ENCODE assay signal across 8 cellular contexts in genomic region chr17:76868176-76868668, GRCh38. TPM values are rescaled to one million over a fixed set of nuclear protein-coding genes. Genes with fewer than 3 reads are reported as not detected.
DNase-seq lines count a peak whose midpoint lies in the region; ATAC-seq, FAIRE-seq and TF ChIP-seq lines count a peak whose summit lies in the region.

Gene MGAT5B, plus strand, starts transcription at chr17:76868404. Its CDS starts 626 bp downstream, at chr17:76869030.

- intact Hi-C loops in ovary (cut with DNase I) = loop anchor here (5.0 to 10.0 kb wide), 5 partner anchors 184 to 387 kb away; no protein-coding TSS in a partner anchor

- FAIRE-seq in GM12891 (lab: Jason Lieb, UNC) = peak; percentile 96

- DNase-seq in GM12891 (ENCODE audit: insufficient read length, low spot score) (peak; percentile 98), RWPE2 (ENCODE audit: low spot score) (no peak), ovary (peak; percentile 65 to 87 (median 75))
- peak; percentile 80 for DNase-seq in activated naive CD4-positive, alpha-beta T cell treated with Interleukin-2 at 50 U/mL for 16 hours

- ATAC-seq in RWPE2 (ENCODE audit: low read depth) = peak; percentile 61
- ATAC-seq in gastroesophageal sphincter = peak; percentile 95

- H3K27me3 ChIP-seq in HUES64 (ENCODE audit: insufficient read depth, low read length) = peaks cover 34% of the 10 kb centered on the region
- H3K27me3 ChIP-seq in RWPE2 (ENCODE audit: insufficient read depth, poor library complexity, severe bottlenecking) = no peaks in the 10 kb centered on the region
- H3K27me3 ChIP-seq in gastroesophageal sphincter = peaks cover 87% of the 10 kb centered on the region
- H3K27me3 ChIP-seq in ovary = peaks cover 9% of the 10 kb centered on the region

- no peaks in the 10 kb centered on the region for H3K9me3 ChIP-seq in HUES64 (ENCODE audit: insufficient read depth, low read depth, low read length)
- no peaks in the 10 kb centered on the region for H3K9me3 ChIP-seq in RWPE2 (ENCODE audit: severe bottlenecking)
- no peaks in the 10 kb centered on the region for H3K9me3 ChIP-seq in gastroesophageal sphincter
- no peaks in the 10 kb centered on the region for H3K9me3 ChIP-seq in ovary

- TF ChIP-seq EP300 in gastroesophageal sphincter (IDR thresholded peaks at IDR 0.05) (no peak), ovary (IDR thresholded peaks at IDR 0.05) (no peak)

- TF ChIP-seq POLR2A in GM12891 (IDR thresholded peaks at IDR 0.05; ENCODE audit: low read depth, low read length) (no peak), gastroesophageal sphincter (IDR thresholded peaks at IDR 0.05) (no peak), ovary (IDR thresholded peaks at IDR 0.05) (no peak)

- H3K4me1 ChIP-seq in HUES64 (ENCODE audit: insufficient read depth, low read length) (peaks cover 9% of the 10 kb centered on the region; the same call in 1 of the 2 replicates), RWPE2 (ENCODE audit: insufficient read depth, poor library complexity, severe bottlenecking) (peaks cover 36% of the 10 kb centered on the region), gastroesophageal sphincter (peaks cover 0 to 29% (median 18%) of the 10 kb centered on the region in 3 donors), ovary (ENCODE audit: insufficient read depth) (peaks cover 1% of the 10 kb centered on the region)

- WGBS in HUES64 = under 1% methylated on average over 76 of the region's 76 CpGs
- no CpG with 5 or more reads among the region's 76 CpGs for WGBS in gastroesophageal sphincter (ENCODE audit: low coverage in 1 of 2), 2 donors
- WGBS in ovary, 3 donors = 0 to 1% (median 0%) methylated on average over 3 to 76 of the region's 76 CpGs

- TF ChIP-seq CTCF in 22Rv1 (IDR thresholded peaks at IDR 0.05) (peak; percentile 97), RWPE2 (IDR thresholded peaks at IDR 0.05; ENCODE audit: poor library complexity, severe bottlenecking) (peak; percentile 98), gastroesophageal sphincter (IDR thresholded peaks at IDR 0.05) (peak in 3 of 4 experiments; percentile 92 to 97 (median 95)), ovary (IDR thresholded peaks at IDR 0.05) (peak; percentile 44 to 90 (median 86))

- no peak within 1 kb of the TSS for H3K27ac ChIP-seq in 22Rv1
- no peak within 1 kb of the TSS for H3K27ac ChIP-seq in HUES64 (ENCODE audit: low read depth, low read length)
- peak within 1 kb of the TSS; percentile 68 for H3K27ac ChIP-seq in RWPE2 (ENCODE audit: poor library complexity, severe bottlenecking)
- H3K27ac ChIP-seq in gastroesophageal sphincter = no peak within 1 kb of the TSS
- H3K27ac ChIP-seq in ovary = no peak within 1 kb of the TSS
- peak within 1 kb of the TSS; percentile 50 for H3K27ac ChIP-seq in temporal lobe (ENCODE audit: low read depth, low read length)

- H3K36me3 ChIP-seq in HUES64 (ENCODE audit: insufficient read depth, low read length) (no peaks in the 10 kb centered on the region), RWPE2 (ENCODE audit: low read depth) (no peaks in the 10 kb centered on the region), gastroesophageal sphincter (no peaks in the 10 kb centered on the region), ovary (no peaks in the 10 kb centered on the region)

- peak within 1 kb of the TSS; percentile 47 for H3K4me3 ChIP-seq in HUES64 (ENCODE audit: low read length)
- peak within 1 kb of the TSS; percentile 65 for H3K4me3 ChIP-seq in RWPE2 (ENCODE audit: severe bottlenecking)
- peak within 1 kb of the TSS in 1 of 2 donors; percentile 54 for H3K4me3 ChIP-seq in gastroesophageal sphincter
- H3K4me3 ChIP-seq in ovary = peak within 1 kb of the TSS; percentile 22

- peak within 1 kb of the TSS; percentile 47 for H3K9ac ChIP-seq in HUES64 (ENCODE audit: low read depth, low read length)

TF ChIP-seq in GM12891, 5 proteins besides CTCF, POLR2A, EP300 and RAD21:
- TF ChIP-seq POU2F2 (IDR thresholded peaks at IDR 0.05; ENCODE audit: low read depth, low read length) (no peak), PAX5 (IDR thresholded peaks at IDR 0.05; ENCODE audit: insufficient read depth, low read length, severe bottlenecking) (no peak)

RNA-seq across cellular contexts. Expression of gene MGAT5B, which starts in this region (rescaled TPM):
- polyA plus RNA-seq in GM12891 (2012; ENCODE audit: low read depth, missing spikeins) = not detected
- polyA plus RNA-seq in HUES64 (2013, experiment 1 of 2) = 4.3 TPM
- polyA plus RNA-seq in HUES64 (2013, experiment 2 of 2) = 4.4 TPM
- total RNA-seq in gastroesophageal sphincter = under 1 TPM; 0.12 to 0.81 (median 0.29) TPM
- 1 to 10 TPM in 3 of 7 donors, under 1 TPM in 4; 0.23 to 3.6 (median 0.92) TPM for total RNA-seq in ovary
- polyA plus RNA-seq in ovary = under 1 TPM in 1 of 2 donors, not detected in 1; 0.61 TPM
- total RNA-seq in temporal lobe = 24.8 TPM

Comparison
In these comparisons a context has a peak if more than half of its experiments do, and no peak if none do; other contexts are left out.
1. Peak in ATAC-seq in gastroesophageal sphincter; RNA of the gene not detected or under 1 TPM.
2. H3K27ac ChIP-seq: peak in RWPE2 (single experiment) and temporal lobe (single experiment); none in 22Rv1 (single experiment), HUES64 (single experiment), gastroesophageal sphincter (0 of 4) and ovary (0 of 2).
3. Peak in every context shown above with its lines, with median percentiles within 50 percentile points of each other: CTCF ChIP-seq.